Comparison of ENCODE assay signal across 8 cellular contexts in the genomic region with DNA sequence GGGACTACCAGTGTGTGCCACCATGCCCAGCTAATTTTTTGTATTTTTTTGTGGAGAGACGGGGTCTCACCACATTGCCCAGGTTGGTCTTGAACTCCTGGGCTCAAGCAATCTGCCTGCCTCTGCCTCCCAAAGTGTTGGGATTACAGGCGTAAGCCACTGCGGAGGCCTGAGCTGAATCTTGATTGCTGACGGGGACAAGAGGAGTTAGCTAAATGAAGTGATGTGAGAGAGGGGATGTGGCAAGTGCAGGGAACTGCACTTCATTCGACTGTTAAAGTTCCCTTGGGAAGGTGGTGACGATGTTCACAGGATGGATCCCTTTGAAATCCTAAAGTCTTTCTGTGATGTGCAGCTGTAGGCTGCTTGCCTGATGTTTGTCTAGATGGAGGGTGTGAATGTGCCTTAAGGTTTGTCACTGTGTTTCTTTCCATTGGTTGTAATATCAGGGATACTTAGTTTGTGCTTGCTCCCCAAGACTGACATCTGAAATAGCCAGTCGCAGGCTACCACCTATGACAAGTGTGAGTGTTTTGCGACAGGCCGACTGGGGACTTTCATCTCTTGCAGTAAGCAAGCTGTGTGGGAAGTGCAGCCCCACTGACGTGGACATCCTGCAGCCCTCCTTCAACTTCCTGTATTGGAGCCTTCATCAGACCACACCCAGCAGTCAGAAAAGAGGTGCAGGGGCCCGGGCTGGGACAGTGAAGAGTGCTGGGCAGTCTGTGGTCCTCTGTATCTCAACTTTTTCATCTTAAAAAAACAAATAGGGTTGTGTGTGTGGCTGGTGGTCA. TPM values are rescaled to one million over a fixed set of nuclear protein-coding genes. Genes with fewer than 3 reads are reported as not detected.
A peak's percentile ranks its signal among the peaks of the same experiment; 100 is the strongest.
DNase-seq lines count a peak whose midpoint lies in the region; ATAC-seq and TF ChIP-seq lines count a peak whose summit lies in the region.

No MANE protein-coding gene starts in this region.

- DNase-seq in SW480 (ENCODE audit: low spot score) (peak; percentile 51), lower lobe of right lung (peak; percentile 83), NCI-H128 (lab: John Stamatoyannopoulos, UW; ENCODE audit: unreplicated experiment) (no peak), mesenteric fat pad (ENCODE audit: low spot score) (no peak)
- DNase-seq in activated naive CD8-positive, alpha-beta T cell treated with anti-CD3 and anti-CD28 coated beads for 36 hours, result peak; percentile 87
- peak; percentile 73 to 79 for DNase-seq in stimulated activated CD8-positive, alpha-beta memory T cell treated with anti-CD3 and anti-CD28 coated beads, Interleukin-2, amount 100 ng/mL, for 48 hours (ENCODE audit: low read depth in 2 of 2)

- H3K9me3 Mint-ChIP-seq in activated naive CD8-positive, alpha-beta T cell treated with anti-CD3 and anti-CD28 coated beads for 36 hours, result no peaks in the 10 kb centered on the region

- peak overlapping the region; percentile 38 for H3K4me3 ChIP-seq in lower lobe of right lung

- no peaks in the 10 kb centered on the region for H3K9me3 ChIP-seq in lower lobe of right lung

- H3K27me3 ChIP-seq in lower lobe of right lung (ENCODE audit: low read depth), result no peaks in the 10 kb centered on the region

- H3K36me3 Mint-ChIP-seq in activated naive CD8-positive, alpha-beta T cell treated with anti-CD3 and anti-CD28 coated beads for 36 hours, result no peaks in the 10 kb centered on the region

- no peak for TF ChIP-seq CTCF in lower lobe of right lung (IDR thresholded peaks at IDR 0.05)

- H3K4me1 Mint-ChIP-seq in activated naive CD8-positive, alpha-beta T cell treated with anti-CD3 and anti-CD28 coated beads for 36 hours, result peaks cover 38% of the 10 kb centered on the region

- peak overlapping the region; percentile 74 for H3K27ac ChIP-seq in lower lobe of right lung

- intact Hi-C loops in lower lobe of right lung (cut with DNase I), result no loop called here

- H3K36me3 ChIP-seq in lower lobe of right lung, result no peaks in the 10 kb centered on the region

- H3K27me3 Mint-ChIP-seq in activated naive CD8-positive, alpha-beta T cell treated with anti-CD3 and anti-CD28 coated beads for 36 hours, result no peaks in the 10 kb centered on the region

- peak overlapping the region; percentile 89 for H3K27ac Mint-ChIP-seq in activated naive CD8-positive, alpha-beta T cell treated with anti-CD3 and anti-CD28 coated beads for 36 hours

- peak; percentile 89 for ATAC-seq in GM18868 (IDR thresholded peaks at IDR 0.05; ENCODE audit: unreplicated experiment)
- peak; percentile 88 for ATAC-seq in HG03045 (IDR thresholded peaks at IDR 0.05; ENCODE audit: unreplicated experiment)
- peak; percentile 89 for ATAC-seq in lower lobe of right lung

- peak overlapping the region; percentile 84 for H3K4me3 Mint-ChIP-seq in activated naive CD8-positive, alpha-beta T cell treated with anti-CD3 and anti-CD28 coated beads for 36 hours

- H3K4me1 ChIP-seq in lower lobe of right lung, result peaks cover 14% of the 10 kb centered on the region

RNA-seq across cellular contexts. Expression of a gene that starts 19.6 kb away (rescaled TPM):
- total RNA-seq in activated naive CD8-positive, alpha-beta T cell treated with anti-CD3 and anti-CD28 coated beads for 36 hours, result 10 to 100 TPM; 14.4 to 15.8 TPM
- 7.9 TPM for total RNA-seq in lower lobe of right lung
- 4.1 TPM for total RNA-seq in mesenteric fat pad

RNA-seq across cellular contexts. Expression of a gene that starts 52.0 kb away (rescaled TPM):
- total RNA-seq in activated naive CD8-positive, alpha-beta T cell treated with anti-CD3 and anti-CD28 coated beads for 36 hours, result 10 to 100 TPM; 68.1 to 74.8 TPM
- 132 TPM for total RNA-seq in lower lobe of right lung
- total RNA-seq in mesenteric fat pad, result 35.9 TPM

Comparison
In these comparisons a context has a peak if more than half of its experiments do, and no peak if none do; other contexts are left out.
1. DNase-seq: peak in SW480 (single experiment), activated naive CD8-positive, alpha-beta T cell treated with anti-CD3 and anti-CD28 coated beads for 36 hours (single experiment), lower lobe of right lung (single experiment) and stimulated activated CD8-positive, alpha-beta memory T cell treated with anti-CD3 and anti-CD28 coated beads, Interleukin-2, amount 100 ng/mL, for 48 hours (2 of 2); none in NCI-H128 (single experiment) and mesenteric fat pad (single experiment).
2. Peak in every context shown above with its lines, with median percentiles within 50 percentile points of each other: ATAC-seq.